15 cellular contexts compared by ENCODE assay signal in the genomic region with DNA sequence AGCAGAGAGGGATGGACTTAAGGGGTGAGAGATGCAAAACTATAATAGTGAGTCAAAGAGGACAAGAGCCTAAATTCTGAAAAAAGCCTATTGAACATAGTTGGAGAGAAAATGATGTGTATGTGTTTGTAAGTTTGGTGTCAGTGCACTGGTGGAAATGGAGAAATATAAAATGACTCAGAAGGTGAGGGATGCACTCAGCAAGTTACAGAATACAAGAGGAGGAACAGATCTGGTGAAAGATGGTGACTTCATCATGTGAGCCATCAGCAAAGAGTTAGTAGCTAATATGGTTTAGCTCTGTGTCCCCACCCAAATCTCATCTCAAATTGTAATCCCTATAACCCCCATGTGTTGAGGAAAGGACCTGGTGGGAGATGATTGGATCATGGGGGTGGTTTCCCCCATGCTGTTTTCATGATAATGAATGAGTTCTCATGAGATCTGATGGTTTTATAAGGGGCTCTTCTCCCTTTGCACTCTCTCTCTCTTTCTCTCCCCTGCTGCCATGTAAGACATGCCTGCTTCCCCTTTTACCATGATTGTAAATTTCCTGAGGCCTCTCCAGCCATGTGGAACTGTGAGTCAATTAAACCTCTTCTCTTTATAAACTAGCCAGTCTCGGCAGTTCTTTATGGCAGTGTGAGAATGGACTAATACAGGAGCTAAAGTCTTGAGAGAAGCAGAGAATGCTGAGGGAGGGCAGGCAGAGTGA. TPM values are rescaled to one million over a fixed set of nuclear protein-coding genes. Genes with fewer than 3 reads are reported as not detected.
DNase-seq lines count a peak whose midpoint lies in the region; ATAC-seq and TF ChIP-seq lines count a peak whose summit lies in the region.
"Had no signal": no experiment of that assay in that cellular context is flagged by ENCODE, and none has a peak within 500 bp of the region (broad histone marks: within the 10 kb centered on the region; RNA-seq: fewer than 3 reads in every experiment).

No MANE protein-coding gene starts in this region.

- H3K27ac Mint-ChIP-seq in activated CD4-positive, alpha-beta T cell treated with anti-CD3 and anti-CD28 coated beads for 36 hours: no peak overlapping the region
- H3K27ac Mint-ChIP-seq in natural killer cell: peak overlapping the region; percentile 14 to 15
- H3K27ac Mint-ChIP-seq: CD4-positive, alpha-beta memory T cell had no signal

- no peaks in the 10 kb centered on the region for H3K27me3 Mint-ChIP-seq in activated CD4-positive, alpha-beta T cell treated with anti-CD3 and anti-CD28 coated beads for 36 hours
- H3K27me3 Mint-ChIP-seq in natural killer cell (ENCODE audit: low read depth in 2 of 2): no peaks in the 10 kb centered on the region

- DNase-seq in activated CD4-positive, alpha-beta T cell treated with anti-CD3 and anti-CD28 coated beads for 36 hours: no peak
- no peak for DNase-seq in activated CD4-positive, alpha-beta T cell treated with anti-CD3 and anti-CD28 coated beads for 48 hours
- DNase-seq in HT1080 (ENCODE audit: low read depth) (peak; percentile 6), amniotic epithelial cell (ENCODE audit: low read depth) (peak; percentile 28), natural killer cell (no peak)
- DNase-seq in stimulated activated CD4-positive, alpha-beta T cell treated with anti-CD3 and anti-CD28 coated beads, Interleukin-4, amount 100 ng/mL, for 24 hours: no peak
- DNase-seq: BE2C; Calu3; CD4-positive, alpha-beta memory T cell; KG1; NCI-H1092; NCI-H526 treated with DMSO at 0.1 percent for 48 hours; SIG-M5 had no signal

- CTCF ChIA-PET in activated CD4-positive, alpha-beta T cell treated with anti-CD3 and anti-CD28 coated beads for 36 hours (lab: Charles Lee): interaction anchor here (0.5 to 1.7 kb wide), 2 partner anchors 29 to 32 kb away, joined by 3 to 5 read pairs; no protein-coding TSS in a partner anchor

- TF ChIP-seq CTCF in natural killer cell (IDR thresholded peaks at IDR 0.05): no peak

- POLR2A ChIA-PET in activated CD4-positive, alpha-beta T cell treated with anti-CD3 and anti-CD28 coated beads for 36 hours (lab: Charles Lee): no interaction called here

- peak; percentile 65 for ATAC-seq in activated CD4-positive, alpha-beta T cell treated with anti-CD3 and anti-CD28 coated beads for 36 hours
- ATAC-seq in natural killer cell (no peak), GM18873 (IDR thresholded peaks at IDR 0.05; ENCODE audit: low FRiP score, unreplicated experiment) (no peak), GM21529 (IDR thresholded peaks at IDR 0.05; ENCODE audit: unreplicated experiment) (no peak)

- H3K4me3 Mint-ChIP-seq in activated CD4-positive, alpha-beta T cell treated with anti-CD3 and anti-CD28 coated beads for 36 hours: no peak overlapping the region
- H3K4me3 Mint-ChIP-seq in natural killer cell: no peak overlapping the region
- H3K4me3 Mint-ChIP-seq: CD4-positive, alpha-beta memory T cell had no signal

- intact Hi-C loops in activated CD4-positive, alpha-beta T cell treated with anti-CD3 and anti-CD28 coated beads for 36 hours (cut with DNase I, micrococcal nuclease): no loop called here
- intact Hi-C loops in natural killer cell (cut with micrococcal nuclease): no loop called here

- H3K9me3 Mint-ChIP-seq in activated CD4-positive, alpha-beta T cell treated with anti-CD3 and anti-CD28 coated beads for 36 hours (ENCODE audit: low read depth): peaks cover 6% of the 10 kb centered on the region
- H3K9me3 Mint-ChIP-seq in natural killer cell: no peaks in the 10 kb centered on the region

- H3K4me1 Mint-ChIP-seq in activated CD4-positive, alpha-beta T cell treated with anti-CD3 and anti-CD28 coated beads for 36 hours: peaks cover 3% of the 10 kb centered on the region
- H3K4me1 Mint-ChIP-seq in natural killer cell: peaks cover 57 to 59% of the 10 kb centered on the region in 2 donors

- H3K36me3 Mint-ChIP-seq in activated CD4-positive, alpha-beta T cell treated with anti-CD3 and anti-CD28 coated beads for 36 hours (ENCODE audit: low read depth): peaks cover 2% of the 10 kb centered on the region
- H3K36me3 Mint-ChIP-seq in natural killer cell: peaks cover 39% of the 10 kb centered on the region

RNA-seq across cellular contexts. Expression of a gene that starts 30.4 kb away (rescaled TPM):
- 100 to 1,000 TPM; 109 to 171 TPM for total RNA-seq in activated CD4-positive, alpha-beta T cell treated with anti-CD3 and anti-CD28 coated beads for 36 hours
- total RNA-seq in HT1080 (2014; rRNA removed; shearing (Covaris generic)): not detected in 2 replicates
- polyA plus RNA-seq in HT1080 (2015; cell fraction: cytosol; rRNA removed): 0.08 TPM in 1 of 2 replicates, not detected in the other
- 0.11 TPM in 1 of 2 replicates, not detected in the other for polyA plus RNA-seq in HT1080 (2015; cell fraction: nucleus; rRNA removed)
- 100 to 1,000 TPM; 277 to 340 (median 295) TPM for total RNA-seq in natural killer cell

Comparison
In these comparisons a context has a peak if more than half of its experiments do, and no peak if none do; other contexts are left out.
1. DNase-seq: peak in HT1080 (single experiment) and amniotic epithelial cell (single experiment); none in activated CD4-positive, alpha-beta T cell treated with anti-CD3 and anti-CD28 coated beads for 36 hours (single experiment), activated CD4-positive, alpha-beta T cell treated with anti-CD3 and anti-CD28 coated beads for 48 hours (single experiment), natural killer cell (single experiment) and stimulated activated CD4-positive, alpha-beta T cell treated with anti-CD3 and anti-CD28 coated beads, Interleukin-4, amount 100 ng/mL, for 24 hours (single experiment).
2. RNA of a gene that starts 30.4 kb away (total RNA-seq): 277 to 340 TPM in natural killer cell and 109 to 171 TPM in activated CD4-positive, alpha-beta T cell treated with anti-CD3 and anti-CD28 coated beads for 36 hours; not detected in HT1080; every median in the first group is over 100 times any median in the second.